44 cellular contexts compared by ENCODE assay signal in the genomic region with DNA sequence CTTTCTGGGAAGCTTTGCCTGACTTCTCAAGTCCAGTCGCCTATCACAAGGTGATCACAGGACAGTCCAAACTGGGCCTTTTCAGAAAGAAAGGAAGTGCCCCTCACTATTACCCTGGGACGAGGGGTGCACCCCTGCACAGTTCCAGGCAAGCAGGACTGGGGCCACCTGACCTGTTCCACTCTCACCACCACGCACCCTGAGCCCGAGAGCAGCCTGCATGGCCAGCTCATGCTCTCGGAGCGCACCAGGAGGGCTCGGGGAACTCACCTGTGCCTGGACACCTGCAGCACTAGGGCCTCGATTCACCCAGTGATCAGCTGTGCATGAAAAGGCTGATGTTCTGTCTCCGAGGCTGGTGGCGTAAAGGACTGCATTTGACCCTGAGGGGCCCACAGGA. TPM values are rescaled to one million over a fixed set of nuclear protein-coding genes. Genes with fewer than 3 reads are reported as not detected.
"Had no signal": no experiment of that assay in that cellular context is flagged by ENCODE, and none has a peak within 500 bp of the region (broad histone marks: within the 10 kb centered on the region; RNA-seq: fewer than 3 reads in every experiment).

No MANE protein-coding gene starts in this region.

- H3K27ac Mint-ChIP-seq: activated naive CD4-positive, alpha-beta T cell treated with anti-CD3 and anti-CD28 coated beads for 36 hours; activated naive CD4-positive, alpha-beta T cell treated with anti-CD3 and anti-CD28 coated beads, Interleukin-2, amount 10 ng/mL, durations not matched to agents 7 days and 5 days; activated naive CD4-positive, alpha-beta T cell treated with anti-CD3 and anti-CD28 coated beads, Interleukin-2, amount 50 U/mL, for 24 hours; activated naive CD4-positive, alpha-beta T cell treated with anti-CD3 and anti-CD28 coated beads, Interleukin-2, amount 50 U/mL, for 72 hours; activated naive CD8-positive, alpha-beta T cell; activated naive CD8-positive, alpha-beta T cell treated with anti-CD3 and anti-CD28 coated beads for 36 hours; activated naive CD8-positive, alpha-beta T cell treated with anti-CD3 and anti-CD28 coated beads, Interleukin-2, amount 10 ng/mL, durations not matched to agents 7 days and 5 days; activated naive CD8-positive, alpha-beta T cell treated with anti-CD3 and anti-CD28 coated beads, Interleukin-2, amount 50 U/mL, for 24 hours; activated T-cell treated with anti-CD3 and anti-CD28 coated beads, Interleukin-2, amount 50 U/mL, for 24 hours; activated T-cell treated with anti-CD3 and anti-CD28 coated beads, Interleukin-2, amount 50 U/mL, for 72 hours; activated T-helper 1 cell treated with anti-CD3 and anti-CD28 coated beads, Interleukin-12 subunit alpha, Interleukin-12 subunit beta, Interleukin-2, Interleukin-4 antibody, amounts not matched to agents 30 ng/mL and 10 ng/mL and 1 ng/mL, durations not matched to agents 14 hours and 24 hours and 36 hours; activated T-helper 17 cell treated with anti-CD3 and anti-CD28 coated beads, Interleukin-2, amount 50 U/mL, for 72 hours; activated T-helper 2 cell treated with anti-CD3 and anti-CD28 coated beads, Interferon-gamma antibody, Interleukin-2, Interleukin-4, amounts not matched to agents 10 μg/mL and 5 μg/mL and 100 μg/mL, durations not matched to agents 14 hours and 24 hours and 36 hours; brain had no signal

- H3K4me1 ChIP-seq: adrenal gland, ascending aorta, body of pancreas, breast epithelium had no signal

- H3K27me3 Mint-ChIP-seq: activated naive CD4-positive, alpha-beta T cell treated with anti-CD3 and anti-CD28 coated beads, Interleukin-2, amount 50 U/mL, for 24 hours; activated naive CD8-positive, alpha-beta T cell treated with anti-CD3 and anti-CD28 coated beads for 36 hours; activated naive CD8-positive, alpha-beta T cell treated with anti-CD3 and anti-CD28 coated beads, Interleukin-2, amount 50 U/mL, for 24 hours had no signal

- H3K9me3 Mint-ChIP-seq: activated naive CD4-positive, alpha-beta T cell treated with anti-CD3 and anti-CD28 coated beads for 36 hours; activated naive CD4-positive, alpha-beta T cell treated with anti-CD3 and anti-CD28 coated beads, Interleukin-2, amount 10 ng/mL, durations not matched to agents 7 days and 5 days; activated naive CD4-positive, alpha-beta T cell treated with anti-CD3 and anti-CD28 coated beads, Interleukin-2, amount 50 U/mL, for 24 hours; activated naive CD4-positive, alpha-beta T cell treated with anti-CD3 and anti-CD28 coated beads, Interleukin-2, amount 50 U/mL, for 72 hours; activated naive CD8-positive, alpha-beta T cell treated with anti-CD3 and anti-CD28 coated beads for 36 hours; activated naive CD8-positive, alpha-beta T cell treated with anti-CD3 and anti-CD28 coated beads, Interleukin-2, amount 10 ng/mL, durations not matched to agents 7 days and 5 days; activated naive CD8-positive, alpha-beta T cell treated with anti-CD3 and anti-CD28 coated beads, Interleukin-2, amount 50 U/mL, for 24 hours; activated T-cell treated with anti-CD3 and anti-CD28 coated beads, Interleukin-2, amount 50 U/mL, for 24 hours; activated T-cell treated with anti-CD3 and anti-CD28 coated beads, Interleukin-2, amount 50 U/mL, for 4 hours; activated T-cell treated with anti-CD3 and anti-CD28 coated beads, Interleukin-2, amount 50 U/mL, for 72 hours; activated T-helper 1 cell treated with anti-CD3 and anti-CD28 coated beads, Interleukin-12 subunit alpha, Interleukin-12 subunit beta, Interleukin-2, Interleukin-4 antibody, amounts not matched to agents 30 ng/mL and 10 ng/mL and 1 ng/mL, durations not matched to agents 14 hours and 24 hours and 36 hours; activated T-helper 17 cell treated with anti-CD3 and anti-CD28 coated beads, Interleukin-2, amount 50 U/mL, for 72 hours; activated T-helper 2 cell treated with anti-CD3 and anti-CD28 coated beads, Interferon-gamma antibody, Interleukin-2, Interleukin-4, amounts not matched to agents 10 μg/mL and 5 μg/mL and 100 μg/mL, durations not matched to agents 14 hours and 24 hours and 36 hours; central memory CD8-positive, alpha-beta T cell had no signal

- DNase-seq: activated effector memory CD4-positive, alpha-beta T cell treated with anti-CD3 and anti-CD28 coated beads, Interleukin-2, amount 50 U/mL, for 16 hours; activated effector memory CD4-positive, alpha-beta T cell treated with Interleukin-2 at 50 U/mL for 16 hours; activated gamma-delta T cell; activated gamma-delta T cell treated with Interleukin-2 at 50 U/mL for 16 hours; activated naive CD4-positive, alpha-beta T cell; activated naive CD4-positive, alpha-beta T cell treated with anti-CD3 and anti-CD28 coated beads for 36 hours; activated naive CD4-positive, alpha-beta T cell treated with anti-CD3 and anti-CD28 coated beads, Interleukin-2, amount 10 ng/mL, durations not matched to agents 7 days and 5 days; activated naive CD4-positive, alpha-beta T cell treated with anti-CD3 and anti-CD28 coated beads, Interleukin-2, amount 50 U/mL, for 16 hours; activated naive CD4-positive, alpha-beta T cell treated with Interleukin-2 at 50 U/mL for 16 hours; activated naive CD8-positive, alpha-beta T cell treated with anti-CD3 and anti-CD28 coated beads for 36 hours; activated naive CD8-positive, alpha-beta T cell treated with anti-CD3 and anti-CD28 coated beads, Interleukin-2, amount 10 ng/mL, durations not matched to agents 7 days and 5 days; activated naive CD8-positive, alpha-beta T cell treated with anti-CD3 and anti-CD28 coated beads, Interleukin-2, amount 50 U/mL, for 24 hours; activated T-cell treated with anti-CD3 and anti-CD28 coated beads, Interleukin-2, amount 50 U/mL, for 1 hour; activated T-cell treated with anti-CD3 and anti-CD28 coated beads, Interleukin-2, amount 50 U/mL, for 24 hours; activated T-cell treated with anti-CD3 and anti-CD28 coated beads, Interleukin-2, amount 50 U/mL, for 4 hours; activated T-cell treated with anti-CD3 and anti-CD28 coated beads, Interleukin-2, amount 50 U/mL, for 48 hours; activated T-cell treated with anti-CD3 and anti-CD28 coated beads, Interleukin-2, amount 50 U/mL, for 72 hours; adrenal gland; amniotic stem cell; amygdala; anterior cingulate cortex; aorta; body of pancreas; brain microvascular endothelial cell; caudate nucleus; central memory CD4-positive, alpha-beta T cell; cerebellar nuclear complex had no signal

- FAIRE-seq: astrocyte, bronchial epithelial cell had no signal

- H3K4me1 Mint-ChIP-seq: activated naive CD4-positive, alpha-beta T cell treated with anti-CD3 and anti-CD28 coated beads, Interleukin-2, amount 10 ng/mL, durations not matched to agents 7 days and 5 days; activated naive CD4-positive, alpha-beta T cell treated with anti-CD3 and anti-CD28 coated beads, Interleukin-2, amount 50 U/mL, for 24 hours; activated naive CD8-positive, alpha-beta T cell treated with anti-CD3 and anti-CD28 coated beads for 36 hours; activated naive CD8-positive, alpha-beta T cell treated with anti-CD3 and anti-CD28 coated beads, Interleukin-2, amount 10 ng/mL, durations not matched to agents 7 days and 5 days; activated naive CD8-positive, alpha-beta T cell treated with anti-CD3 and anti-CD28 coated beads, Interleukin-2, amount 50 U/mL, for 24 hours; activated T-helper 17 cell treated with anti-CD3 and anti-CD28 coated beads, Interleukin-2, amount 50 U/mL, for 72 hours; brain; central memory CD8-positive, alpha-beta T cell had no signal

- H3K27me3 ChIP-seq: adrenal gland, ascending aorta, body of pancreas, brain microvascular endothelial cell, breast epithelium, cardiac muscle cell had no signal

- H3K27ac ChIP-seq: adrenal gland, ascending aorta, body of pancreas, brain microvascular endothelial cell, breast epithelium, cardiac muscle cell had no signal

- H3K4me3 ChIP-seq: adrenal gland, ascending aorta, body of pancreas, breast epithelium, cardiac muscle cell had no signal

- H3K36me3 Mint-ChIP-seq: activated naive CD4-positive, alpha-beta T cell treated with anti-CD3 and anti-CD28 coated beads, Interleukin-2, amount 10 ng/mL, durations not matched to agents 7 days and 5 days; activated naive CD4-positive, alpha-beta T cell treated with anti-CD3 and anti-CD28 coated beads, Interleukin-2, amount 50 U/mL, for 24 hours; activated naive CD4-positive, alpha-beta T cell treated with anti-CD3 and anti-CD28 coated beads, Interleukin-2, amount 50 U/mL, for 72 hours; activated naive CD8-positive, alpha-beta T cell; activated naive CD8-positive, alpha-beta T cell treated with anti-CD3 and anti-CD28 coated beads for 36 hours; activated naive CD8-positive, alpha-beta T cell treated with anti-CD3 and anti-CD28 coated beads, Interleukin-2, amount 10 ng/mL, durations not matched to agents 7 days and 5 days; brain had no signal

- ATAC-seq: activated naive CD4-positive, alpha-beta T cell treated with anti-CD3 and anti-CD28 coated beads, Interleukin-2, amount 50 U/mL, for 72 hours; activated naive CD8-positive, alpha-beta T cell treated with anti-CD3 and anti-CD28 coated beads, Interleukin-2, amount 50 U/mL, for 24 hours; activated T-cell treated with anti-CD3 and anti-CD28 coated beads, Interleukin-2, amount 50 U/mL, for 4 hours; activated T-cell treated with anti-CD3 and anti-CD28 coated beads, Interleukin-2, amount 50 U/mL, for 72 hours; activated T-helper 17 cell treated with anti-CD3 and anti-CD28 coated beads, Interleukin-2, amount 50 U/mL, for 72 hours; body of pancreas had no signal

- H3K4me3 Mint-ChIP-seq: activated naive CD4-positive, alpha-beta T cell treated with anti-CD3 and anti-CD28 coated beads for 36 hours; activated naive CD4-positive, alpha-beta T cell treated with anti-CD3 and anti-CD28 coated beads, Interleukin-2, amount 10 ng/mL, durations not matched to agents 7 days and 5 days; activated naive CD4-positive, alpha-beta T cell treated with anti-CD3 and anti-CD28 coated beads, Interleukin-2, amount 50 U/mL, for 24 hours; activated naive CD8-positive, alpha-beta T cell; activated naive CD8-positive, alpha-beta T cell treated with anti-CD3 and anti-CD28 coated beads for 36 hours; activated naive CD8-positive, alpha-beta T cell treated with anti-CD3 and anti-CD28 coated beads, Interleukin-2, amount 10 ng/mL, durations not matched to agents 7 days and 5 days; activated naive CD8-positive, alpha-beta T cell treated with anti-CD3 and anti-CD28 coated beads, Interleukin-2, amount 50 U/mL, for 24 hours; activated T-cell treated with anti-CD3 and anti-CD28 coated beads, Interleukin-2, amount 50 U/mL, for 24 hours; activated T-cell treated with anti-CD3 and anti-CD28 coated beads, Interleukin-2, amount 50 U/mL, for 4 hours; activated T-cell treated with anti-CD3 and anti-CD28 coated beads, Interleukin-2, amount 50 U/mL, for 72 hours; activated T-helper 1 cell treated with anti-CD3 and anti-CD28 coated beads, Interleukin-12 subunit alpha, Interleukin-12 subunit beta, Interleukin-2, Interleukin-4 antibody, amounts not matched to agents 30 ng/mL and 10 ng/mL and 1 ng/mL, durations not matched to agents 14 hours and 24 hours and 36 hours; activated T-helper 17 cell treated with anti-CD3 and anti-CD28 coated beads, Interleukin-2, amount 50 U/mL, for 72 hours; brain; central memory CD8-positive, alpha-beta T cell had no signal

- H3K36me3 ChIP-seq: adrenal gland, ascending aorta, brain microvascular endothelial cell, breast epithelium, cardiac muscle cell had no signal

- H3K9me3 ChIP-seq: adrenal gland, ascending aorta, body of pancreas, breast epithelium had no signal

RNA-seq across cellular contexts. Expression of a gene that starts 12.8 kb away (rescaled TPM):
- total RNA-seq: activated naive CD4-positive, alpha-beta T cell treated with anti-CD3 and anti-CD28 coated beads for 36 hours; activated naive CD4-positive, alpha-beta T cell treated with anti-CD3 and anti-CD28 coated beads, Interleukin-2, amount 50 U/mL, for 72 hours; activated naive CD8-positive, alpha-beta T cell treated with anti-CD3 and anti-CD28 coated beads for 36 hours; activated naive CD8-positive, alpha-beta T cell treated with anti-CD3 and anti-CD28 coated beads, Interleukin-2, amount 10 ng/mL, durations not matched to agents 7 days and 5 days; activated T-cell treated with anti-CD3 and anti-CD28 coated beads, Interleukin-2, amount 50 U/mL, for 4 hours; activated T-cell treated with anti-CD3 and anti-CD28 coated beads, Interleukin-2, amount 50 U/mL, for 72 hours; activated T-helper 1 cell treated with anti-CD3 and anti-CD28 coated beads, Interleukin-12 subunit alpha, Interleukin-12 subunit beta, Interleukin-2, Interleukin-4 antibody, amounts not matched to agents 30 ng/mL and 10 ng/mL and 1 ng/mL, durations not matched to agents 14 hours and 24 hours and 36 hours; activated T-helper 17 cell treated with anti-CD3 and anti-CD28 coated beads, Interleukin-2, amount 50 U/mL, for 72 hours; activated T-helper 2 cell treated with anti-CD3 and anti-CD28 coated beads, Interferon-gamma antibody, Interleukin-2, Interleukin-4, amounts not matched to agents 10 μg/mL and 5 μg/mL and 100 μg/mL, durations not matched to agents 14 hours and 24 hours and 36 hours; adrenal gland; aorta; ascending aorta; astrocyte; body of pancreas; breast epithelium; bronchial epithelial cell; cardiac muscle cell; cardiac septum; cerebellum; chondrocyte had no signal
- polyA plus RNA-seq: adipose tissue, adrenal gland, cardiac muscle cell had no signal

RNA-seq across cellular contexts. Expression of a gene that starts 31.3 kb away (rescaled TPM):
- total RNA-seq: activated naive CD4-positive, alpha-beta T cell treated with anti-CD3 and anti-CD28 coated beads for 36 hours; activated naive CD4-positive, alpha-beta T cell treated with anti-CD3 and anti-CD28 coated beads, Interleukin-2, amount 50 U/mL, for 72 hours; activated naive CD8-positive, alpha-beta T cell treated with anti-CD3 and anti-CD28 coated beads for 36 hours; activated naive CD8-positive, alpha-beta T cell treated with anti-CD3 and anti-CD28 coated beads, Interleukin-2, amount 10 ng/mL, durations not matched to agents 7 days and 5 days; activated T-cell treated with anti-CD3 and anti-CD28 coated beads, Interleukin-2, amount 50 U/mL, for 4 hours; activated T-cell treated with anti-CD3 and anti-CD28 coated beads, Interleukin-2, amount 50 U/mL, for 72 hours; activated T-helper 1 cell treated with anti-CD3 and anti-CD28 coated beads, Interleukin-12 subunit alpha, Interleukin-12 subunit beta, Interleukin-2, Interleukin-4 antibody, amounts not matched to agents 30 ng/mL and 10 ng/mL and 1 ng/mL, durations not matched to agents 14 hours and 24 hours and 36 hours; activated T-helper 17 cell treated with anti-CD3 and anti-CD28 coated beads, Interleukin-2, amount 50 U/mL, for 72 hours; activated T-helper 2 cell treated with anti-CD3 and anti-CD28 coated beads, Interferon-gamma antibody, Interleukin-2, Interleukin-4, amounts not matched to agents 10 μg/mL and 5 μg/mL and 100 μg/mL, durations not matched to agents 14 hours and 24 hours and 36 hours; adrenal gland; aorta; ascending aorta; astrocyte; body of pancreas; breast epithelium; bronchial epithelial cell; cardiac septum; chondrocyte had no signal
- polyA plus RNA-seq: adipose tissue, adrenal gland, aorta, cardiac muscle cell had no signal
